In the genomic region with DNA sequence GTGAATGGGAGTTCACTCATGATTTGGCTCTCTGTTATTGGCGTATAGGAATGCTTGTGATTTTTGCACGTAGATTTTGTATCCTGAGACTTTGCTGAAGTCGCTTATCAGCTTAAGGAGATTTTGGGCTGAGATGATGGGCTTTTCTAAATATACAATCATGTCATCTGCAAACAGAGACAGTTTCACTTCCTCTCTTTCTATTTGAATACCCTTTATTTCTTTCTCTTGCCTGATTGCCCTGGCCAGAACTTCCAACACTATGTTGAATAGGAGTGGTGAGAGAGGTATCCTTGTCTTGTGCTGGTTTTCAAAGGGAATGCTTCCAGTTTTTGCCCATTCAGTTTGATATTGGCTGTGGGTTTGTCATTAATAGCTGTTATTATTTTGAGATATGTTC, we compare ENCODE assay signal across 2 cellular contexts. TPM values are rescaled to one million over a fixed set of nuclear protein-coding genes. Genes with fewer than 3 reads are reported as not detected.
"Had no signal": no experiment of that assay in that cellular context is flagged by ENCODE, and none has a peak within 500 bp of the region (broad histone marks: within the 10 kb centered on the region; RNA-seq: fewer than 3 reads in every experiment).

No MANE protein-coding gene starts in this region.

RNA-seq across cellular contexts. Expression of a gene that starts 26.9 kb away (rescaled TPM):
- total RNA-seq: esophagus muscularis mucosa had no signal
- polyA plus RNA-seq: naive thymus-derived CD4-positive, alpha-beta T cell had no signal
